In the genomic region with DNA sequence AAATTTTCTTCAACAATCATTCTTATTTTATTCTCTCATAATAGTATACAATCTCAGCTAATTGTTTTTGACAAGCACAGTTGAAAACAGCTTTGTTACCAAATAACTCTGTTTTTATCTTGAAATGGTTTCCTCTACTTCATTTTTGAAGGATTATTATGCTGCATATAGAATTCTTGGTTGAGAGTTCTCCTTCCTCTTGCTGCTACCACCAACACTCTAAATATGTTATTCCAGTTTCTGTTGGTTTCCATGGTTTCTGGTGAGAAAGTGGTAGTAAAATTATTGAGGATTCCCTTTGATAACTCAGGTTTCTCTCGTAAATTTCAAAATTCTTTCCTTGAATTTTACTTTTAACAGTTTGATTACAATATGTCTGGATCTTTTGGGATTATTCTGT, we compare ENCODE assay signal across 26 cellular contexts.
"Had no signal": no experiment of that assay in that cellular context is flagged by ENCODE, and none has a peak within 500 bp of the region (broad histone marks: within the 10 kb centered on the region; RNA-seq: fewer than 3 reads in every experiment).

No MANE protein-coding gene starts in this region.

- H3K4me3 ChIP-seq: stomach, suprapubic skin, testis, thoracic aorta, thyroid gland, tibial artery, tibial nerve, transverse colon, upper lobe of left lung, upper lobe of right lung, uterus, vagina had no signal

- H3K9me3 ChIP-seq: suprapubic skin, testis, thoracic aorta, thyroid gland, tibial artery, upper lobe of left lung, upper lobe of right lung, uterus, vagina had no signal

- H3K4me1 ChIP-seq: stomach, suprapubic skin, testis, thyroid gland, tibial artery, tibial nerve, transverse colon, upper lobe of left lung, upper lobe of right lung, uterus, vagina had no signal

- DNase-seq: stimulated activated CD4-positive, alpha-beta T cell treated with anti-CD3 and anti-CD28 coated beads, Interleukin-2, amount 100 ng/mL, for 48 hours; stimulated activated CD4-positive, alpha-beta T cell treated with anti-CD3 and anti-CD28 coated beads, Interleukin-4, amount 100 ng/mL, for 1 hour; stimulated activated CD4-positive, alpha-beta T cell treated with anti-CD3 and anti-CD28 coated beads, Interleukin-4, amount 100 ng/mL, for 24 hours; stimulated activated CD4-positive, alpha-beta T cell treated with anti-CD3 and anti-CD28 coated beads, Interleukin-4, amount 100 ng/mL, for 4 hours; stimulated activated CD8-positive, alpha-beta memory T cell treated with anti-CD3 and anti-CD28 coated beads, Interleukin-4, amount 100 ng/mL, for 48 hours; stimulated activated naive B cell treated with anti-CD40 and anti-IgM and Interleukin-4, amounts not matched to agents 10 μg/mL and 1 μg/mL and 100 μg/mL, for 72 hours; stimulated activated naive CD4-positive, alpha-beta T cell; stimulated activated naive CD4-positive, alpha-beta T cell treated with Interleukin-2 at 50 U/mL for 16 hours; stimulated activated naive CD8-positive, alpha-beta T cell treated with anti-CD3 and anti-CD28 coated beads, Interleukin-15, amount 100 ng/mL, for 72 hours; stimulated activated naive CD8-positive, alpha-beta T cell treated with anti-CD3 and anti-CD28 coated beads, Interleukin-15, Interleukin-2, amounts not matched to agents 100 U/mL and 50 U/mL, for 24 hours; stomach; substantia nigra; testis; thyroid gland; tibial artery; transverse colon; trophoblast cell; upper lobe of left lung; upper lobe of right lung; uterus had no signal

- H3K27me3 ChIP-seq: stomach, suprapubic skin, testis, thyroid gland, tibial artery, tibial nerve, transverse colon, upper lobe of left lung, upper lobe of right lung, uterus, vagina had no signal

- H3K27ac ChIP-seq: stomach, suprapubic skin, testis, thoracic aorta, thyroid gland, tibial artery, tibial nerve, transverse colon, upper lobe of left lung, upper lobe of right lung, uterus, vagina had no signal

- ATAC-seq: stimulated activated effector memory CD8-positive, alpha-beta T cell treated with anti-CD3 and anti-CD28 coated beads, Interleukin-12 subunit alpha, Interleukin-12 subunit beta, amount 100 ng/mL, for 72 hours; stimulated activated memory B cell treated with anti-CD40 and anti-IgM and Interleukin-4, amounts not matched to agents 10 μg/mL and 1 μg/mL and 100 μg/mL, for 72 hours; stimulated activated naive B cell treated with anti-CD40 and anti-IgM and Interleukin-4, amounts not matched to agents 10 μg/mL and 1 μg/mL and 100 μg/mL, for 72 hours; stimulated activated naive CD8-positive, alpha-beta T cell treated with anti-CD3 and anti-CD28 coated beads, Interleukin-15, amount 100 ng/mL, for 72 hours; stimulated activated naive CD8-positive, alpha-beta T cell treated with anti-CD3 and anti-CD28 coated beads, Interleukin-15, Interleukin-2, amounts not matched to agents 100 U/mL and 50 U/mL, for 24 hours; upper lobe of right lung had no signal

- H3K36me3 ChIP-seq: stomach, suprapubic skin, thoracic aorta, thyroid gland, tibial artery, tibial nerve, transverse colon, upper lobe of left lung, upper lobe of right lung, uterus, vagina had no signal
